1 cellular context compared by ENCODE assay signal in the genomic region with DNA sequence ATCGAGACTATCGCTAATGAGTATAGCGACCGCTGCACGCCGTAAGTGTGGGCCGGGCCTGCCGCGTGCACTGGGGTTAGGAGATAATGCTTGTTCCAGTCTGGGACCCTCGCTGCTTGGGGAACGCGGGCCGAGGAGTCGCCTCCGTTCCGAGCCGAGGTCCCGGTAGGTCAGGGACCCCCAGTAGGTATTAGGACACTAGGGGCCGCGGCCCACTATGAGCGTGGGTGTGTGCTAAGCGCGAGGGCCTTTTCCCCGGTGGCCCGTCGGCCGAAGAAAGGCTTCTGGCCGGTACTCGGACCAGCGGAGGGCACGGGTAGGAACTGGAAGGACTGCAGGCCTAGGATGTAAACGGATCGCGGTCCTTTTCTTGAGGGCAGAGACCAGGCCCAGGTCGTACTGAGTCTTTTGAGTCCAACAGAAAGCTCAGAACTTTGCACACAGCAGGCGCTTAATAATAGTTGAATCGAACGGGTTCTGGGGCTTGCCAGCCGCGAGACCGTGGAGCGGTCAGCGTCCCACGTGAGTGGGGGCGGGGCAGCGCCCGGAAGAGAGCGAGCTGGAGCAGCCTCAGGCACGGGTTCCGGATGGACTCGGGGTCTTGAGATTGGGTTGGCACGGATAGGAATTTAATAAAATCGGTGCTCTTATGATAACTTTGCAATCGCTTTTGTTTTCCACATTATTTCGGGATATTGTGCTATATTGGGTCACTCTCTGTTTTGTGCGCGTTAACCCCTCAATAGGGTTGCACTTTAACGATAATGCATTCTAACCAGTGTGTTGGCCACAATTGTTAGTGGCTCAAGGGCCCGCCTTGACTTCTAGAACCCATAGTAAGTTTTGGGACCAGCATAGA.
TF ChIP-seq lines count a peak whose summit lies in the region.

No MANE protein-coding gene starts in this region.

TF ChIP-seq in HepG2, 621 proteins besides CTCF, POLR2A, EP300 and RAD21 (continued from another document and continues in another):
- no peak for TF ChIP-seq BRF2 (CRISPR knock-in tag; IDR thresholded peaks at IDR 0.05)
- no peak for TF ChIP-seq DNMT3B (CRISPR knock-in tag; conservative IDR thresholded peaks at IDR 0.05)
- TF ChIP-seq ZNF317 (CRISPR knock-in tag; IDR thresholded peaks at IDR 0.05): no peak
- TF ChIP-seq ZNF577 (CRISPR knock-in tag; IDR thresholded peaks at IDR 0.05; ENCODE audit: borderline replicate concordance, low read depth): no peak
- no peak for TF ChIP-seq EED (CRISPR knock-in tag; IDR thresholded peaks at IDR 0.05)
- TF ChIP-seq, protein P1, sequence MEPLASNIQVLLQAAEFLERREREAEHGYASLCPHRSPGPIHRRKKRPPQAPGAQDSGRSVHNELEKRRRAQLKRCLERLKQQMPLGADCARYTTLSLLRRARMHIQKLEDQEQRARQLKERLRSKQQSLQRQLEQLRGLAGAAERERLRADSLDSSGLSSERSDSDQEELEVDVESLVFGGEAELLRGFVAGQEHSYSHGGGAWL (CRISPR knock-in tag; IDR thresholded peaks at IDR 0.05): no peak; the same call in 1 of the 2 replicates
- TF ChIP-seq, protein P2, sequence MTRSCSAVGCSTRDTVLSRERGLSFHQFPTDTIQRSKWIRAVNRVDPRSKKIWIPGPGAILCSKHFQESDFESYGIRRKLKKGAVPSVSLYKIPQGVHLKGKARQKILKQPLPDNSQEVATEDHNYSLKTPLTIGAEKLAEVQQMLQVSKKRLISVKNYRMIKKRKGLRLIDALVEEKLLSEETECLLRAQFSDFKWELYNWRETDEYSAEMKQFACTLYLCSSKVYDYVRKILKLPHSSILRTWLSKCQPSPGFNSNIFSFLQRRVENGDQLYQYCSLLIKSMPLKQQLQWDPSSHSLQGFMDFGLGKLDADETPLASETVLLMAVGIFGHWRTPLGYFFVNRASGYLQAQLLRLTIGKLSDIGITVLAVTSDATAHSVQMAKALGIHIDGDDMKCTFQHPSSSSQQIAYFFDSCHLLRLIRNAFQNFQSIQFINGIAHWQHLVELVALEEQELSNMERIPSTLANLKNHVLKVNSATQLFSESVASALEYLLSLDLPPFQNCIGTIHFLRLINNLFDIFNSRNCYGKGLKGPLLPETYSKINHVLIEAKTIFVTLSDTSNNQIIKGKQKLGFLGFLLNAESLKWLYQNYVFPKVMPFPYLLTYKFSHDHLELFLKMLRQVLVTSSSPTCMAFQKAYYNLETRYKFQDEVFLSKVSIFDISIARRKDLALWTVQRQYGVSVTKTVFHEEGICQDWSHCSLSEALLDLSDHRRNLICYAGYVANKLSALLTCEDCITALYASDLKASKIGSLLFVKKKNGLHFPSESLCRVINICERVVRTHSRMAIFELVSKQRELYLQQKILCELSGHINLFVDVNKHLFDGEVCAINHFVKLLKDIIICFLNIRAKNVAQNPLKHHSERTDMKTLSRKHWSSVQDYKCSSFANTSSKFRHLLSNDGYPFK (CRISPR knock-in tag; IDR thresholded peaks at IDR 0.05; ENCODE audit: borderline replicate concordance): no peak
- TF ChIP-seq ARHGAP35 (CRISPR knock-in tag; IDR thresholded peaks at IDR 0.05; ENCODE audit: borderline replicate concordance): no peak
- TF ChIP-seq KDM6A (CRISPR knock-in tag; IDR thresholded peaks at IDR 0.05; ENCODE audit: low read depth): no peak
- no peak; the same call in 1 of the 2 replicates for TF ChIP-seq SNAPC4 (CRISPR knock-in tag; IDR thresholded peaks at IDR 0.05)
- TF ChIP-seq ZNF367 (CRISPR knock-in tag; IDR thresholded peaks at IDR 0.05; ENCODE audit: borderline replicate concordance): no peak
- TF ChIP-seq ZNF276 (CRISPR knock-in tag; IDR thresholded peaks at IDR 0.05; ENCODE audit: low read depth): no peak
- TF ChIP-seq TSC22D2 (CRISPR knock-in tag; IDR thresholded peaks at IDR 0.05; ENCODE audit: borderline replicate concordance): no peak
- TF ChIP-seq ZNF878 (CRISPR knock-in tag; IDR thresholded peaks at IDR 0.05): no peak
- no peak for TF ChIP-seq ZNF552 (CRISPR knock-in tag; IDR thresholded peaks at IDR 0.05; ENCODE audit: borderline replicate concordance)
- TF ChIP-seq CBX5 (CRISPR knock-in tag; IDR thresholded peaks at IDR 0.05; ENCODE audit: borderline replicate concordance): no peak
- TF ChIP-seq FOSL1 (CRISPR knock-in tag; IDR thresholded peaks at IDR 0.05; ENCODE audit: borderline replicate concordance): no peak
- TF ChIP-seq ARNTL (CRISPR knock-in tag; IDR thresholded peaks at IDR 0.05): peak; percentile 48; the same call in 1 of the 2 replicates
- no peak for TF ChIP-seq FUBP1 (CRISPR knock-in tag; IDR thresholded peaks at IDR 0.05; ENCODE audit: borderline replicate concordance)
- TF ChIP-seq SUZ12 (IDR thresholded peaks at IDR 0.05; ENCODE audit: low read depth, low read length): no peak
- no peak for TF ChIP-seq CBFB (CRISPR knock-in tag; IDR thresholded peaks at IDR 0.05)
- TF ChIP-seq ZEB1 (IDR thresholded peaks at IDR 0.05; ENCODE audit: insufficient replicate concordance, low read depth): no peak
- TF ChIP-seq PATZ1 (CRISPR knock-in tag; IDR thresholded peaks at IDR 0.05): no peak; the same call in 1 of the 2 replicates
- no peak for TF ChIP-seq RELA (CRISPR knock-in tag; IDR thresholded peaks at IDR 0.05)
- TF ChIP-seq FOXK2 (IDR thresholded peaks at IDR 0.05): no peak
- TF ChIP-seq HNRNPUL1 (IDR thresholded peaks at IDR 0.05; ENCODE audit: low read depth, low read length): no peak
- peak; percentile 10; the same call in 1 of the 2 replicates for TF ChIP-seq IRX3 (CRISPR knock-in tag; IDR thresholded peaks at IDR 0.05; ENCODE audit: borderline replicate concordance, low read depth)
- TF ChIP-seq YEATS2 (CRISPR knock-in tag; IDR thresholded peaks at IDR 0.05; ENCODE audit: borderline replicate concordance): no peak
- TF ChIP-seq GABPA (IDR thresholded peaks at IDR 0.05; ENCODE audit: low read depth, low read length): peak; percentile 30; the same call in 1 of the 2 replicates
- peak; percentile 62 for TF ChIP-seq GABPA (CRISPR knock-in tag; IDR thresholded peaks at IDR 0.05; ENCODE audit: low read depth)
- no peak for TF ChIP-seq SMAD3 (CRISPR knock-in tag; IDR thresholded peaks at IDR 0.05)
- 0 out of 2 replicates have a peak, but pooled peaks have one; percentile 40 for TF ChIP-seq FOXC1 (CRISPR knock-in tag; IDR thresholded peaks at IDR 0.05; ENCODE audit: borderline replicate concordance)
- no peak for TF ChIP-seq ZNF710 (CRISPR knock-in tag; IDR thresholded peaks at IDR 0.05; ENCODE audit: borderline replicate concordance)
- peak; percentile 54; the same call in 1 of the 2 replicates for TF ChIP-seq HDAC1 (CRISPR knock-in tag; IDR thresholded peaks at IDR 0.05)
- no peak for TF ChIP-seq KAT7 (CRISPR knock-in tag; IDR thresholded peaks at IDR 0.05; ENCODE audit: borderline replicate concordance)
- no peak for TF ChIP-seq SETDB1 (CRISPR knock-in tag; IDR thresholded peaks at IDR 0.05; ENCODE audit: borderline replicate concordance)
- no peak for TF ChIP-seq KLF13 (CRISPR knock-in tag; IDR thresholded peaks at IDR 0.05)
- no peak for TF ChIP-seq NFYC (CRISPR knock-in tag; IDR thresholded peaks at IDR 0.05)
- no peak for TF ChIP-seq ZNF354B (CRISPR knock-in tag; IDR thresholded peaks at IDR 0.05)
